In genomic region chr6:65776332-65776731, GRCh38 we compare ENCODE assay signal across 15 cellular contexts.
DNase-seq lines count a peak whose midpoint lies in the region; ATAC-seq and TF ChIP-seq lines count a peak whose summit lies in the region.
"Had no signal": no experiment of that assay in that cellular context is flagged by ENCODE, and none has a peak within 500 bp of the region (broad histone marks: within the 10 kb centered on the region; RNA-seq: fewer than 3 reads in every experiment).

No MANE protein-coding gene starts in this region.

- H3K27ac ChIP-seq in WERI-Rb-1, result no peak overlapping the region; the same call in 1 of the 2 replicates
- H3K27ac ChIP-seq in ascending aorta, result no peak overlapping the region
- no peak overlapping the region for H3K27ac ChIP-seq in osteoblast (ENCODE audit: low read depth, low read length)
- H3K27ac ChIP-seq: stomach had no signal

- H3K36me3 Mint-ChIP-seq in Caco-2 (ENCODE audit: insufficient read depth, unreplicated experiment), result no peaks in the 10 kb centered on the region

- H3K27me3 ChIP-seq in Caco-2 (replicated peaks; ENCODE audit: control insufficient read depth, insufficient read depth, low read length) (no peaks in the 10 kb centered on the region), WERI-Rb-1 (ENCODE audit: insufficient read depth, low read depth, severe bottlenecking) (no peaks in the 10 kb centered on the region), ascending aorta (no peaks in the 10 kb centered on the region), osteoblast (ENCODE audit: insufficient read depth, low read length) (no peaks in the 10 kb centered on the region)
- H3K27me3 ChIP-seq: stomach had no signal

- no TSS peak for BruUV-seq in Caco-2 (replicated peaks; lab: Mats Ljungman, UMichigan)

- DNase-seq in Caco-2 (peak; percentile 19 to 36), WERI-Rb-1 (peak; percentile 49), islet precursor cell (peak; percentile 74), ascending aorta (ENCODE audit: low spot score in 2 of 2) (no peak), H4 (ENCODE audit: low spot score) (no peak), osteoblast (ENCODE audit: insufficient read length, low spot score, missing footprints) (no peak)
- DNase-seq in Jurkat, Clone E6-1 (ENCODE audit: low read depth, low spot score), result peak; percentile 7
- DNase-seq: activated CD4-positive, CD25-positive, alpha-beta regulatory T cell treated with anti-CD3 and anti-CD28 coated beads, Interleukin-2, amount 50 U/mL, for 72 hours; left ventricle myocardium superior; NCI-H1436; NCI-H510A treated with DMSO at 0.1 percent for 48 hours; stomach; T-helper 17 cell had no signal

- intact Hi-C loops in Caco-2 (cut with micrococcal nuclease; ENCODE audit: unreplicated experiment), result loop anchor here (1.0 to 5.0 kb wide), 3 partner anchors 124 to 1854 kb away; no protein-coding TSS in a partner anchor
- intact Hi-C loops in ascending aorta (cut with DNase I), result no loop called here

- CTCF ChIA-PET in Caco-2 (lab: Charles Lee), result no interaction called here

- TF ChIP-seq CTCF in Caco-2 (IDR thresholded peaks at IDR 0.05; ENCODE audit: insufficient read depth in 1 of 2, low read depth in 1 of 2, low read length in 1 of 2, severe bottlenecking in 1 of 2, unreplicated experiment in 1 of 2) (peak in 1 of 2 experiments; percentile 36), WERI-Rb-1 (IDR thresholded peaks at IDR 0.05; ENCODE audit: low read depth, low read length) (peak; percentile 47; the same call in 1 of the 2 replicates), ascending aorta (IDR thresholded peaks at IDR 0.05) (no peak), osteoblast (IDR thresholded peaks at IDR 0.05; ENCODE audit: extremely low read depth, low read depth, low read length) (no peak)

- H3K27ac Mint-ChIP-seq in Caco-2 (ENCODE audit: unreplicated experiment), result no peak overlapping the region
- H3K27ac Mint-ChIP-seq: dendritic cell treated with granulocyte-macrophage colony-stimulating factor and Interleukin-4, amounts not matched to agents 40 ng/mL and 50 ng/mL, for 4 days; T-helper 17 cell had no signal

- H3K4me3 ChIP-seq in Caco-2 (ENCODE audit: low read depth, low read length) (no peak overlapping the region), WERI-Rb-1 (ENCODE audit: low read depth, low read length) (no peak overlapping the region), ascending aorta (no peak overlapping the region), osteoblast (ENCODE audit: insufficient read depth, low read length) (no peak overlapping the region)
- no peak overlapping the region for H3K4me3 ChIP-seq in Jurkat, Clone E6-1 (ENCODE audit: low read length)
- H3K4me3 ChIP-seq: stomach had no signal

- ATAC-seq in HG03442 (IDR thresholded peaks at IDR 0.05; ENCODE audit: unreplicated experiment), result no peak
- ATAC-seq: left ventricle myocardium superior, T-helper 17 cell had no signal

- peaks cover 3% of the 10 kb centered on the region for H3K27me3 Mint-ChIP-seq in Caco-2 (ENCODE audit: insufficient read depth, unreplicated experiment)
- H3K27me3 Mint-ChIP-seq: dendritic cell treated with granulocyte-macrophage colony-stimulating factor and Interleukin-4, amounts not matched to agents 40 ng/mL and 50 ng/mL, for 4 days; T-helper 17 cell had no signal

- no peaks in the 10 kb centered on the region for H3K9me3 Mint-ChIP-seq in Caco-2 (ENCODE audit: unreplicated experiment)

- H2AFZ ChIP-seq in osteoblast (ENCODE audit: low read length), result no peak overlapping the region

- no peaks in the 10 kb centered on the region for H3K4me1 Mint-ChIP-seq in Caco-2 (ENCODE audit: low read depth, unreplicated experiment)
- H3K4me1 Mint-ChIP-seq: T-helper 17 cell had no signal

- no peak overlapping the region for H3K4me3 Mint-ChIP-seq in Caco-2 (ENCODE audit: unreplicated experiment)
- H3K4me3 Mint-ChIP-seq: dendritic cell treated with granulocyte-macrophage colony-stimulating factor and Interleukin-4, amounts not matched to agents 40 ng/mL and 50 ng/mL, for 4 days; T-helper 17 cell had no signal

- H4K20me1 ChIP-seq in osteoblast (ENCODE audit: insufficient read depth, low read length), result no peaks in the 10 kb centered on the region

- H3K4me1 ChIP-seq in Caco-2 (peaks cover 8% of the 10 kb centered on the region; the same call in 1 of the 2 replicates), ascending aorta (no peaks in the 10 kb centered on the region), osteoblast (ENCODE audit: insufficient read depth, low read length) (no peaks in the 10 kb centered on the region)
- H3K4me1 ChIP-seq: stomach had no signal

- H3K79me2 ChIP-seq in osteoblast (ENCODE audit: insufficient read depth, low read length), result no peaks in the 10 kb centered on the region

- H3K9me3 ChIP-seq in Caco-2, result no peaks in the 10 kb centered on the region
- no peaks in the 10 kb centered on the region for H3K9me3 ChIP-seq in WERI-Rb-1 (ENCODE audit: severe bottlenecking)
- no peaks in the 10 kb centered on the region for H3K9me3 ChIP-seq in ascending aorta
- peaks cover 4% of the 10 kb centered on the region for H3K9me3 ChIP-seq in osteoblast (ENCODE audit: low read depth, low read length)

- no peak overlapping the region for H3K4me2 ChIP-seq in osteoblast (ENCODE audit: insufficient read depth, low read length)

- POLR2A ChIA-PET in Caco-2 (lab: Charles Lee), result no interaction called here

- H3K36me3 ChIP-seq in Caco-2 (ENCODE audit: control insufficient read depth, insufficient read depth, low read length) (no peaks in the 10 kb centered on the region), WERI-Rb-1 (no peaks in the 10 kb centered on the region), ascending aorta (no peaks in the 10 kb centered on the region), osteoblast (ENCODE audit: insufficient read depth, low read length) (no peaks in the 10 kb centered on the region)
- H3K36me3 ChIP-seq: stomach had no signal

Comparison
In these comparisons a context has a peak if more than half of its experiments do, and no peak if none do; other contexts are left out.
1. DNase-seq: peak in Caco-2 (2 of 2), Jurkat, Clone E6-1 (single experiment), WERI-Rb-1 (single experiment) and islet precursor cell (single experiment); none in ascending aorta (0 of 2), H4 (single experiment) and osteoblast (single experiment).